ENCODE assay signal across 11 cellular contexts in the genomic region with DNA sequence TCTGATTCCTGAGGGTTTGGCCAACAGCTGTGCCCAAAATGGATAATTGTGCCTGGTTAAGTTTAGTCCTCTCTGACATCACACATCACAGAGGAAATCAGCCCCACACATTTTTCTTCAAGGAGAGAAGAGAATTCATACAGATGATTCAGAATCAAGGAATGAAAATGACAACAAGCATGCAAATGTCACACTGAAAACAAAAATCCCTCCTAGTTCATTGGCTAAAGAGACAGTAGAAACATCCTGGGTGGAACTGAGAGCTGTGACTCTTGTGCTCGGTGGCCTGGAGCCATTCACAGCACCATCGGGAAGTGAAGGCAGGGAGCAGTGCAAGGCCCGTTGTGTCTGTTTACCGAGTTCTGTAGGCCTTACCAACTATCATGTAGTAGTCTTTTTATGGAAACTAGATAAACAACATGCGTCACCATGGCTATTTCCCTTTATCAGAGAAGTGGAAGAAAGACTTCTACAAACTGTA.
DNase-seq lines count a peak whose midpoint lies in the region; ATAC-seq and TF ChIP-seq lines count a peak whose summit lies in the region.
"Had no signal": no experiment of that assay in that cellular context is flagged by ENCODE, and none has a peak within 500 bp of the region (broad histone marks: within the 10 kb centered on the region; RNA-seq: fewer than 3 reads in every experiment).

No MANE protein-coding gene starts in this region.

- H3K27me3 Mint-ChIP-seq in natural killer cell treated with Interleukin-12 subunit alpha and Interleukin-12 subunit beta and Interleukin-15 and Interleukin-18, amount 100 ng/mL, for 72 hours, result no peaks in the 10 kb centered on the region
- H3K27me3 Mint-ChIP-seq: activated CD4-positive, alpha-beta memory T cell treated with anti-CD3 and anti-CD28 coated beads, Interleukin-2, amount 10 ng/mL, durations not matched to agents 7 days and 5 days had no signal

- no peak for TF ChIP-seq POLR2A in upper lobe of left lung (IDR thresholded peaks at IDR 0.05)

- no peak overlapping the region for H3K27ac ChIP-seq in upper lobe of left lung

- peaks cover 14% of the 10 kb centered on the region for H3K9me3 Mint-ChIP-seq in natural killer cell treated with Interleukin-12 subunit alpha and Interleukin-12 subunit beta and Interleukin-15 and Interleukin-18, amount 100 ng/mL, for 72 hours
- H3K9me3 Mint-ChIP-seq: activated CD4-positive, alpha-beta memory T cell treated with anti-CD3 and anti-CD28 coated beads, Interleukin-2, amount 10 ng/mL, durations not matched to agents 7 days and 5 days had no signal

- DNase-seq in Caki2 (ENCODE audit: low read depth) (peak; percentile 79), RPMI7951 (ENCODE audit: low read depth) (peak; percentile 81), fibroblast of mammary gland (ENCODE audit: low read depth) (peak; percentile 38), non-pigmented ciliary epithelial cell (ENCODE audit: low read depth) (peak; percentile 32), upper lobe of left lung (no peak), NCI-H146 (lab: John Stamatoyannopoulos, UW) (no peak)
- DNase-seq in natural killer cell treated with Interleukin-12 subunit alpha and Interleukin-12 subunit beta and Interleukin-15 and Interleukin-18, amount 100 ng/mL, for 72 hours (ENCODE audit: low spot score), result no peak
- no peak for DNase-seq in activated CD4-positive, CD25-positive, alpha-beta regulatory T cell treated with anti-CD3 and anti-CD28 coated beads, Interleukin-2, amount 50 U/mL, for 72 hours
- DNase-seq: activated CD4-positive, alpha-beta memory T cell treated with anti-CD3 and anti-CD28 coated beads, Interleukin-2, amount 10 ng/mL, durations not matched to agents 7 days and 5 days; Karpas-422; occipital lobe had no signal

- no peaks in the 10 kb centered on the region for H3K9me3 ChIP-seq in upper lobe of left lung

- no peaks in the 10 kb centered on the region for H3K36me3 ChIP-seq in upper lobe of left lung

- H3K4me1 Mint-ChIP-seq in natural killer cell treated with Interleukin-12 subunit alpha and Interleukin-12 subunit beta and Interleukin-15 and Interleukin-18, amount 100 ng/mL, for 72 hours (ENCODE audit: low read depth in 2 of 2), result no peaks in the 10 kb centered on the region
- H3K4me1 Mint-ChIP-seq: activated CD4-positive, alpha-beta memory T cell treated with anti-CD3 and anti-CD28 coated beads, Interleukin-2, amount 10 ng/mL, durations not matched to agents 7 days and 5 days had no signal

- H3K4me3 Mint-ChIP-seq in natural killer cell treated with Interleukin-12 subunit alpha and Interleukin-12 subunit beta and Interleukin-15 and Interleukin-18, amount 100 ng/mL, for 72 hours, result no peak overlapping the region
- H3K4me3 Mint-ChIP-seq: activated CD4-positive, alpha-beta memory T cell treated with anti-CD3 and anti-CD28 coated beads, Interleukin-2, amount 10 ng/mL, durations not matched to agents 7 days and 5 days had no signal

- H3K27ac Mint-ChIP-seq in natural killer cell treated with Interleukin-12 subunit alpha and Interleukin-12 subunit beta and Interleukin-15 and Interleukin-18, amount 100 ng/mL, for 72 hours, result no peak overlapping the region
- H3K27ac Mint-ChIP-seq: activated CD4-positive, alpha-beta memory T cell treated with anti-CD3 and anti-CD28 coated beads, Interleukin-2, amount 10 ng/mL, durations not matched to agents 7 days and 5 days had no signal

- H3K27me3 ChIP-seq in upper lobe of left lung, result no peaks in the 10 kb centered on the region

- H3K4me3 ChIP-seq in fibroblast of mammary gland (ENCODE audit: control insufficient read depth, low read depth, low read length), result no peak overlapping the region
- H3K4me3 ChIP-seq in upper lobe of left lung, result no peak overlapping the region

- no peaks in the 10 kb centered on the region for H3K36me3 Mint-ChIP-seq in natural killer cell treated with Interleukin-12 subunit alpha and Interleukin-12 subunit beta and Interleukin-15 and Interleukin-18, amount 100 ng/mL, for 72 hours

- no peak for TF ChIP-seq EP300 in upper lobe of left lung (IDR thresholded peaks at IDR 0.05)

- in situ Hi-C loops in Caki2 (cut with HindIII; ENCODE audit: low pct_unique_long_range_greater_than_20kb, low sequenced_read_pairs), result no loop called here

- no peaks in the 10 kb centered on the region for H3K4me1 ChIP-seq in upper lobe of left lung

- no peak for TF ChIP-seq CTCF in fibroblast of mammary gland (conservative IDR thresholded peaks at IDR 0.05; ENCODE audit: control insufficient read depth, insufficient read depth, low read depth, low read length)
- no peak for TF ChIP-seq CTCF in upper lobe of left lung (IDR thresholded peaks at IDR 0.05)

- WGBS in upper lobe of left lung, 2 donors, result 66 to 79% methylated on average over 5 of the region's 5 CpGs

- no peak for ATAC-seq in natural killer cell treated with Interleukin-12 subunit alpha and Interleukin-12 subunit beta and Interleukin-15 and Interleukin-18, amount 100 ng/mL, for 72 hours
- ATAC-seq in upper lobe of left lung (ENCODE audit: low FRiP score in 2 of 2), result no peak

Comparison
In these comparisons a context has a peak if more than half of its experiments do, and no peak if none do; other contexts are left out.
1. DNase-seq: peak in Caki2 (single experiment), RPMI7951 (single experiment), fibroblast of mammary gland (single experiment) and non-pigmented ciliary epithelial cell (single experiment); none in natural killer cell treated with Interleukin-12 subunit alpha and Interleukin-12 subunit beta and Interleukin-15 and Interleukin-18, amount 100 ng/mL, for 72 hours (single experiment), activated CD4-positive, CD25-positive, alpha-beta regulatory T cell treated with anti-CD3 and anti-CD28 coated beads, Interleukin-2, amount 50 U/mL, for 72 hours (single experiment), upper lobe of left lung (0 of 2) and NCI-H146 (single experiment).